ENCODE assay signal across 17 cellular contexts in the genomic region with DNA sequence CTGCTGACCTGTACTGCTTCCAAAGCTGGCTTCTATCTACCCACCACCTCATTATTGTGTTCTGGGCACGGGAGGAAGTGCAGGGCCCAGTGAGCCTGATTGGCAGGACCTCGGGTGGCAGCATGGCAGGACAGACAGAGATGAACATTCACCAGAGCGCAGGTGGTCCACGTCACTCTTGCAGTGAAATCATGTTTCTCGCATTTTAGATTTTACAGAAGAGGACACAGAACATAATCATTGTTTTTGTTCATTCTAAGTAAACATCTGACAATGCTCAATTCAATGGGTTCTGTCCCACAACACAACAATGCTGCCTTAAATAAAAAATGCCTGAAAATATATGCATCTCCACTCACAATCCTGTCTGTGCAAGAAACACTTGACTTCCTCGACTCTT. TPM values are rescaled to one million over a fixed set of nuclear protein-coding genes. Genes with fewer than 3 reads are reported as not detected.
DNase-seq lines count a peak whose midpoint lies in the region; ATAC-seq and TF ChIP-seq lines count a peak whose summit lies in the region.
"Had no signal": no experiment of that assay in that cellular context is flagged by ENCODE, and none has a peak within 500 bp of the region (broad histone marks: within the 10 kb centered on the region; RNA-seq: fewer than 3 reads in every experiment).

No MANE protein-coding gene starts in this region.

- DNase-seq in WERI-Rb-1: no peak
- DNase-seq in dorsolateral prefrontal cortex: peak in 8 of 10 donors; percentile 76 to 93 (median 88)
- peak; percentile 86 for DNase-seq in medulla oblongata (ENCODE audit: extremely low spot score)
- peak; percentile 94 for DNase-seq in putamen (ENCODE audit: low spot score)
- no peak for DNase-seq in SIG-M5 treated with dmso at 0.1 percent for 504 hours (lab: John Stamatoyannopoulos, UW; ENCODE audit: unreplicated experiment)
- no peak for DNase-seq in CD1c-positive myeloid dendritic cell (ENCODE audit: extremely low spot score)
- no peak for DNase-seq in AG08395 (ENCODE audit: low spot score)
- DNase-seq: AML-193; CD4-positive, alpha-beta T cell; DMS79; IMR-90; Kasumi-1; NCI-H1417; NCI-H2029; NCI-H510A treated with DMSO at 0.1 percent for 48 hours had no signal

- peaks cover 8% of the 10 kb centered on the region for H3K9me3 ChIP-seq in WERI-Rb-1 (ENCODE audit: severe bottlenecking)

- ATAC-seq in GM21381 (IDR thresholded peaks at IDR 0.05; ENCODE audit: unreplicated experiment): no peak
- ATAC-seq: HCT116 had no signal

- no peaks in the 10 kb centered on the region for H3K27me3 ChIP-seq in WERI-Rb-1 (ENCODE audit: insufficient read depth, low read depth, severe bottlenecking)
- H3K27me3 ChIP-seq in dorsolateral prefrontal cortex: no peaks in the 10 kb centered on the region

- H3K4me3 ChIP-seq in WERI-Rb-1 (ENCODE audit: low read depth, low read length) (no peak overlapping the region), dorsolateral prefrontal cortex (no peak overlapping the region)

- H3K27ac ChIP-seq in WERI-Rb-1 (peak overlapping the region; percentile 74), dorsolateral prefrontal cortex (peak overlapping the region in 58 of 59 donors; percentile 74 to 99 (median 94))

- H3K36me3 ChIP-seq in WERI-Rb-1: peaks cover 3% of the 10 kb centered on the region

- intact Hi-C loops in dorsolateral prefrontal cortex (cut with DNase I): loop anchor here in 1 of 2 donors (1.0 kb wide), 1 partner anchor 11 kb away; a partner anchor contains a TSS

- TF ChIP-seq CTCF in WERI-Rb-1 (IDR thresholded peaks at IDR 0.05; ENCODE audit: low read depth, low read length): no peak
- peak in 2 of 56 donors; percentile 18 to 30 for TF ChIP-seq CTCF in dorsolateral prefrontal cortex (IDR thresholded peaks at IDR 0.05 in 54 of 56, conservative IDR thresholded peaks at IDR 0.05 in 2 of 56; ENCODE audit: low read depth in 1 of 56, partially characterized antibody in 56 of 56)

RNA-seq across cellular contexts. Expression of a gene that starts 11.5 kb away (rescaled TPM):
- total RNA-seq in dorsolateral prefrontal cortex: 100 to 1,000 TPM; 151 to 703 (median 290) TPM

Comparison
In these comparisons a context has a peak if more than half of its experiments do, and no peak if none do; other contexts are left out.
1. DNase-seq: peak in dorsolateral prefrontal cortex (8 of 10), medulla oblongata (single experiment) and putamen (single experiment); none in WERI-Rb-1 (single experiment), SIG-M5 treated with dmso at 0.1 percent for 504 hours (single experiment), CD1c-positive myeloid dendritic cell (single experiment) and AG08395 (single experiment).